ENCODE assay signal across 1 cellular context in the genomic region with DNA sequence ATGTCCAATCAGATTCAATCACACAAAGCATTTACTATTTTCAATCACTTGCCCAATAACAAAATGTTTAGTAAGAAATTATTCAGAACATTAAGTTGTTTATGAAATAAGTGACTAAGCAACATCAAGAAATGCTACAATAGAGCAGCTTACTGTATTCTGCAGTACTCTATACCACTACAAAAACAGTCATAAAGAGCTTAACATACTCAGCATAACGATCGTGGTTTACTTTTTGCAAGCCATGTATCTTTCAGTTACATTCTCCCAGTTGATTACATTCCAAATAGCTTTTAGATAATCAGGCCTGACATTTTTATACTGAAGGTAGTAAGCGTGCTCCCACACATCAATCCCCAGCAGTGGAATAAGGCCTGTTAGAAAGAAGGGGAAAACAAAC.
TF ChIP-seq lines count a peak whose summit lies in the region.

No MANE protein-coding gene starts in this region.

TF ChIP-seq in GM12878, 131 proteins besides CTCF, POLR2A, EP300 and RAD21:
- no peak for TF ChIP-seq CHD1 (IDR thresholded peaks at IDR 0.05; ENCODE audit: low read depth, low read length)
- no peak for TF ChIP-seq MLLT1 (IDR thresholded peaks at IDR 0.05)
- no peak for TF ChIP-seq BHLHE40 (IDR thresholded peaks at IDR 0.05; ENCODE audit: borderline replicate concordance in 1 of 2, low read depth in 2 of 2, low read length in 1 of 2)
- TF ChIP-seq NFIC (IDR thresholded peaks at IDR 0.05; ENCODE audit: low read depth, low read length), result no peak
- TF ChIP-seq ZNF622 (IDR thresholded peaks at IDR 0.05), result no peak
- no peak for TF ChIP-seq SIX5 (IDR thresholded peaks at IDR 0.05; ENCODE audit: low read depth, low read length, severe bottlenecking)
- no peak for TF ChIP-seq SIN3A (IDR thresholded peaks at IDR 0.05; ENCODE audit: low read depth, low read length)
- no peak for TF ChIP-seq NFXL1 (IDR thresholded peaks at IDR 0.05; ENCODE audit: borderline replicate concordance)
TF ChIP-seq in GM12878: peak in this region for 0.
